2 cellular contexts compared by ENCODE assay signal in the genomic region with DNA sequence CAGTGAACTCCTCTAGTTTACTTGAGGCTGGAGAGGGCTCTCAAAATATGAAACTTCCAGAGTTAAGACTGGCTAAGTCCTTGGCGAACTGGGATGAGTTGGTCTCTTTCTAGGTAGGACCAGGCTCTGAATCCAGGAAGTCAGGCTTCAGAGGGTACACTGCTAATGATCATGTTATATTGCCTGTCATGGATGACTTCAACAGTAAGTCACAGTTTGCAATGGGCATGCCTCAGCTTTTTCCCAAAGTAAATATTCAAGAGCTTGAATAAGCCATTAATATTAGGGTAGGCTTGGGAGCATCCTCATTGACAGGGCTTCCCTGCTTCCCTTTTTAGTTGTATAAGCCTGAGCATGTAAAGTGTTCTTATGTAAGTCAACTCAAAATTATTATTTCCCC.
TF ChIP-seq lines count a peak whose summit lies in the region.

No MANE protein-coding gene starts in this region.

TF ChIP-seq in A549, 52 proteins besides CTCF, POLR2A, EP300 and RAD21 (continued from another document):
- TF ChIP-seq CEBPB (IDR thresholded peaks at IDR 0.05) (no peak), CHD4 (IDR thresholded peaks at IDR 0.05; ENCODE audit: borderline replicate concordance) (no peak), KDM5A (IDR thresholded peaks at IDR 0.05) (no peak), ZC3H11A (IDR thresholded peaks at IDR 0.05) (no peak), ELK1 (IDR thresholded peaks at IDR 0.05; ENCODE audit: low read depth, low read length) (no peak), MAFK (IDR thresholded peaks at IDR 0.05; ENCODE audit: partially characterized antibody) (no peak), GATA3 (IDR thresholded peaks at IDR 0.05; ENCODE audit: borderline replicate concordance) (no peak), PBX3 (IDR thresholded peaks at IDR 0.05) (no peak), FOXS1 (CRISPR knock-in tag; IDR thresholded peaks at IDR 0.05) (no peak)
- TF ChIP-seq, protein P1, sequence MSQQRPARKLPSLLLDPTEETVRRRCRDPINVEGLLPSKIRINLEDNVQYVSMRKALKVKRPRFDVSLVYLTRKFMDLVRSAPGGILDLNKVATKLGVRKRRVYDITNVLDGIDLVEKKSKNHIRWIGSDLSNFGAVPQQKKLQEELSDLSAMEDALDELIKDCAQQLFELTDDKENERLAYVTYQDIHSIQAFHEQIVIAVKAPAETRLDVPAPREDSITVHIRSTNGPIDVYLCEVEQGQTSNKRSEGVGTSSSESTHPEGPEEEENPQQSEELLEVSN (IDR thresholded peaks at IDR 0.05; ENCODE audit: borderline replicate concordance, low read depth): no peak
- TF ChIP-seq, protein P2, sequence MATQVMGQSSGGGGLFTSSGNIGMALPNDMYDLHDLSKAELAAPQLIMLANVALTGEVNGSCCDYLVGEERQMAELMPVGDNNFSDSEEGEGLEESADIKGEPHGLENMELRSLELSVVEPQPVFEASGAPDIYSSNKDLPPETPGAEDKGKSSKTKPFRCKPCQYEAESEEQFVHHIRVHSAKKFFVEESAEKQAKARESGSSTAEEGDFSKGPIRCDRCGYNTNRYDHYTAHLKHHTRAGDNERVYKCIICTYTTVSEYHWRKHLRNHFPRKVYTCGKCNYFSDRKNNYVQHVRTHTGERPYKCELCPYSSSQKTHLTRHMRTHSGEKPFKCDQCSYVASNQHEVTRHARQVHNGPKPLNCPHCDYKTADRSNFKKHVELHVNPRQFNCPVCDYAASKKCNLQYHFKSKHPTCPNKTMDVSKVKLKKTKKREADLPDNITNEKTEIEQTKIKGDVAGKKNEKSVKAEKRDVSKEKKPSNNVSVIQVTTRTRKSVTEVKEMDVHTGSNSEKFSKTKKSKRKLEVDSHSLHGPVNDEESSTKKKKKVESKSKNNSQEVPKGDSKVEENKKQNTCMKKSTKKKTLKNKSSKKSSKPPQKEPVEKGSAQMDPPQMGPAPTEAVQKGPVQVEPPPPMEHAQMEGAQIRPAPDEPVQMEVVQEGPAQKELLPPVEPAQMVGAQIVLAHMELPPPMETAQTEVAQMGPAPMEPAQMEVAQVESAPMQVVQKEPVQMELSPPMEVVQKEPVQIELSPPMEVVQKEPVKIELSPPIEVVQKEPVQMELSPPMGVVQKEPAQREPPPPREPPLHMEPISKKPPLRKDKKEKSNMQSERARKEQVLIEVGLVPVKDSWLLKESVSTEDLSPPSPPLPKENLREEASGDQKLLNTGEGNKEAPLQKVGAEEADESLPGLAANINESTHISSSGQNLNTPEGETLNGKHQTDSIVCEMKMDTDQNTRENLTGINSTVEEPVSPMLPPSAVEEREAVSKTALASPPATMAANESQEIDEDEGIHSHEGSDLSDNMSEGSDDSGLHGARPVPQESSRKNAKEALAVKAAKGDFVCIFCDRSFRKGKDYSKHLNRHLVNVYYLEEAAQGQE (IDR thresholded peaks at IDR 0.05): no peak

TF ChIP-seq in GM23338, 12 proteins besides CTCF, POLR2A, EP300 and RAD21:
- TF ChIP-seq, protein P3, sequence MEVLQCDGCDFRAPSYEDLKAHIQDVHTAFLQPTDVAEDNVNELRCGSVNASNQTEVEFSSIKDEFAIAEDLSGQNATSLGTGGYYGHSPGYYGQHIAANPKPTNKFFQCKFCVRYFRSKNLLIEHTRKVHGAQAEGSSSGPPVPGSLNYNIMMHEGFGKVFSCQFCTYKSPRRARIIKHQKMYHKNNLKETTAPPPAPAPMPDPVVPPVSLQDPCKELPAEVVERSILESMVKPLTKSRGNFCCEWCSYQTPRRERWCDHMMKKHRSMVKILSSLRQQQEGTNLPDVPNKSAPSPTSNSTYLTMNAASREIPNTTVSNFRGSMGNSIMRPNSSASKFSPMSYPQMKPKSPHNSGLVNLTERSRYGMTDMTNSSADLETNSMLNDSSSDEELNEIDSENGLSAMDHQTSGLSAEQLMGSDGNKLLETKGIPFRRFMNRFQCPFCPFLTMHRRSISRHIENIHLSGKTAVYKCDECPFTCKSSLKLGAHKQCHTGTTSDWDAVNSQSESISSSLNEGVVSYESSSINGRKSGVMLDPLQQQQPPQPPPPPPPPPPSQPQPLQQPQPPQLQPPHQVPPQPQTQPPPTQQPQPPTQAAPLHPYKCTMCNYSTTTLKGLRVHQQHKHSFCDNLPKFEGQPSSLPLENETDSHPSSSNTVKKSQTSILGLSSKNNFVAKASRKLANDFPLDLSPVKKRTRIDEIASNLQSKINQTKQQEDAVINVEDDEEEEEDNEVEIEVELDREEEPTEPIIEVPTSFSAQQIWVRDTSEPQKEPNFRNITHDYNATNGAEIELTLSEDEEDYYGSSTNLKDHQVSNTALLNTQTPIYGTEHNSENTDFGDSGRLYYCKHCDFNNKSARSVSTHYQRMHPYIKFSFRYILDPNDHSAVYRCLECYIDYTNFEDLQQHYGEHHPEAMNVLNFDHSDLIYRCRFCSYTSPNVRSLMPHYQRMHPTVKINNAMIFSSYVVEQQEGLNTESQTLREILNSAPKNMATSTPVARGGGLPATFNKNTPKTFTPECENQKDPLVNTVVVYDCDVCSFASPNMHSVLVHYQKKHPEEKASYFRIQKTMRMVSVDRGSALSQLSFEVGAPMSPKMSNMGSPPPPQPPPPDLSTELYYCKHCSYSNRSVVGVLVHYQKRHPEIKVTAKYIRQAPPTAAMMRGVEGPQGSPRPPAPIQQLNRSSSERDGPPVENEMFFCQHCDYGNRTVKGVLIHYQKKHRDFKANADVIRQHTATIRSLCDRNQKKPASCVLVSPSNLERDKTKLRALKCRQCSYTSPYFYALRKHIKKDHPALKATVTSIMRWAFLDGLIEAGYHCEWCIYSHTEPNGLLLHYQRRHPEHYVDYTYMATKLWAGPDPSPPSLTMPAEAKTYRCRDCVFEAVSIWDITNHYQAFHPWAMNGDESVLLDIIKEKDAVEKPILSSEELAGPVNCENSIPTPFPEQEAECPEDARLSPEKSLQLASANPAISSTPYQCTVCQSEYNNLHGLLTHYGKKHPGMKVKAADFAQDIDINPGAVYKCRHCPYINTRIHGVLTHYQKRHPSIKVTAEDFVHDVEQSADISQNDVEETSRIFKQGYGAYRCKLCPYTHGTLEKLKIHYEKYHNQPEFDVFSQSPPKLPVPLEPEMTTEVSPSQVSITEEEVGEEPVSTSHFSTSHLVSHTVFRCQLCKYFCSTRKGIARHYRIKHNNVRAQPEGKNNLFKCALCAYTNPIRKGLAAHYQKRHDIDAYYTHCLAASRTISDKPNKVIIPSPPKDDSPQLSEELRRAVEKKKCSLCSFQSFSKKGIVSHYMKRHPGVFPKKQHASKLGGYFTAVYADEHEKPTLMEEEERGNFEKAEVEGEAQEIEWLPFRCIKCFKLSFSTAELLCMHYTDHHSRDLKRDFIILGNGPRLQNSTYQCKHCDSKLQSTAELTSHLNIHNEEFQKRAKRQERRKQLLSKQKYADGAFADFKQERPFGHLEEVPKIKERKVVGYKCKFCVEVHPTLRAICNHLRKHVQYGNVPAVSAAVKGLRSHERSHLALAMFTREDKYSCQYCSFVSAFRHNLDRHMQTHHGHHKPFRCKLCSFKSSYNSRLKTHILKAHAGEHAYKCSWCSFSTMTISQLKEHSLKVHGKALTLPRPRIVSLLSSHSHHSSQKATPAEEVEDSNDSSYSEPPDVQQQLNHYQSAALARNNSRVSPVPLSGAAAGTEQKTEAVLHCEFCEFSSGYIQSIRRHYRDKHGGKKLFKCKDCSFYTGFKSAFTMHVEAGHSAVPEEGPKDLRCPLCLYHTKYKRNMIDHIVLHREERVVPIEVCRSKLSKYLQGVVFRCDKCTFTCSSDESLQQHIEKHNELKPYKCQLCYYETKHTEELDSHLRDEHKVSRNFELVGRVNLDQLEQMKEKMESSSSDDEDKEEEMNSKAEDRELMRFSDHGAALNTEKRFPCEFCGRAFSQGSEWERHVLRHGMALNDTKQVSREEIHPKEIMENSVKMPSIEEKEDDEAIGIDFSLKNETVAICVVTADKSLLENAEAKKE (CRISPR knock-in tag; IDR thresholded peaks at IDR 0.05): no peak
- no peak for TF ChIP-seq ETS1 (IDR thresholded peaks at IDR 0.05)
- TF ChIP-seq NANOG (IDR thresholded peaks at IDR 0.05; ENCODE audit: borderline replicate concordance): no peak
- TF ChIP-seq STAT1 (IDR thresholded peaks at IDR 0.05; ENCODE audit: unreplicated experiment): no peak
- TF ChIP-seq ZNF114 (CRISPR knock-in tag; IDR thresholded peaks at IDR 0.05): no peak
- no peak for TF ChIP-seq ZNF331 (CRISPR knock-in tag; IDR thresholded peaks at IDR 0.05; ENCODE audit: low read depth)
- no peak for TF ChIP-seq CREB1 (CRISPR knock-in tag; IDR thresholded peaks at IDR 0.05; ENCODE audit: low read depth)
- TF ChIP-seq, protein P2 (IDR thresholded peaks at IDR 0.05; ENCODE audit: unreplicated experiment): no peak
- no peak for TF ChIP-seq JUNB (IDR thresholded peaks at IDR 0.05; ENCODE audit: unreplicated experiment)
- TF ChIP-seq EZH2phosphoT487 (IDR thresholded peaks at IDR 0.05; ENCODE audit: unreplicated experiment): no peak
- no peak for TF ChIP-seq POLR2AphosphoS5 (IDR thresholded peaks at IDR 0.05; ENCODE audit: low read depth)
- TF ChIP-seq EZH2 (IDR thresholded peaks at IDR 0.05; ENCODE audit: low read depth, unreplicated experiment): no peak
TF ChIP-seq in GM23338: peak in this region for 0.
